Comparison of ENCODE assay signal across 10 cellular contexts in the genomic region with DNA sequence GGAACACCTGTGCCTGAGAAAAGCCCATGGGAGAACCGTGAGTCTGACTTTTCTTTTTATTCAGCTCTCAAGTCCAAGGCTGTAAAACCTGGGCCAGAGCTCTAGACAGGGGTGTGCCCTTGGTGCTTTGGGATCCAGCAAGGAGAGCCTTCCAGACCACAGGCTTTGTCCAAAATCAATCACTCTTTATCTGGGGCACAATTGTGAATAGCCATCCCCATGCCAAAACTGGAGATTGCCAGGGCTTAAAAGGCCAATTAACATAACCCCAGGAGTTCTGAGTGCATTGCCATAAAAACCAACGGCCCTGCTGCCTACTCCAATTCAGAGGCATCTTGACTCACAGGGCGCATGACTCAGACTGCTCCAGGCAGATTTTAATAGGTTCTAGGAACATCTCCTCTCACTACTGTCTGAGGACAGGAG.
DNase-seq lines count a peak whose midpoint lies in the region; ATAC-seq and TF ChIP-seq lines count a peak whose summit lies in the region.
"Had no signal": no experiment of that assay in that cellular context is flagged by ENCODE, and none has a peak within 500 bp of the region (broad histone marks: within the 10 kb centered on the region; RNA-seq: fewer than 3 reads in every experiment).

No MANE protein-coding gene starts in this region.

- H3K27ac Mint-ChIP-seq in progenitor cell of endocrine pancreas = no peak overlapping the region
- H3K27ac Mint-ChIP-seq: naive B cell had no signal

- ATAC-seq in left colon = peak; percentile 41

- no peak for TF ChIP-seq CTCF in progenitor cell of endocrine pancreas (IDR thresholded peaks at IDR 0.05; ENCODE audit: unreplicated experiment)

- no peaks in the 10 kb centered on the region for H3K36me3 Mint-ChIP-seq in progenitor cell of endocrine pancreas (ENCODE audit: insufficient read depth)
- H3K36me3 Mint-ChIP-seq: naive B cell had no signal

- no peaks in the 10 kb centered on the region for H3K9me3 Mint-ChIP-seq in progenitor cell of endocrine pancreas (ENCODE audit: low read depth)

- intact Hi-C loops in left colon (cut with DNase I, micrococcal nuclease) = no loop called here

- H3K4me1 Mint-ChIP-seq in progenitor cell of endocrine pancreas (ENCODE audit: low read depth) = peaks cover 2% of the 10 kb centered on the region
- H3K4me1 Mint-ChIP-seq: naive B cell had no signal

- no peak overlapping the region for H3K4me3 Mint-ChIP-seq in progenitor cell of endocrine pancreas (ENCODE audit: low read depth)

- peaks cover 10% of the 10 kb centered on the region for H3K27me3 Mint-ChIP-seq in progenitor cell of endocrine pancreas

- DNase-seq in DMS 273 treated with DMSO at 0.1 percent for 48 hours (lab: John Stamatoyannopoulos, UW) (peak; percentile 60), NCI-H1105 treated with DMSO at 0.1 percent for 48 hours (lab: John Stamatoyannopoulos, UW) (peak; percentile 34), anterior cingulate cortex (lab: John Stamatoyannopoulos, UW) (peak in 34 of 58 donors; percentile 3 to 68 (median 24)), left colon (no peak), NCI-H524 treated with DMSO at 0.1 percent for 48 hours (lab: John Stamatoyannopoulos, UW) (no peak), NCI-H2227 treated with DMSO at 0.1 percent for 48 hours (lab: John Stamatoyannopoulos, UW) (no peak), progenitor cell of endocrine pancreas (ENCODE audit: low spot score, unreplicated experiment) (no peak)
- DNase-seq in activated CD4-positive, CD25-positive, alpha-beta regulatory T cell treated with anti-CD3 and anti-CD28 coated beads, Interleukin-2, amount 50 U/mL, for 72 hours = no peak
- DNase-seq: H7, naive B cell had no signal

Comparison
In these comparisons a context has a peak if more than half of its experiments do, and no peak if none do; other contexts are left out.
1. DNase-seq: peak in DMS 273 treated with DMSO at 0.1 percent for 48 hours (single experiment), NCI-H1105 treated with DMSO at 0.1 percent for 48 hours (single experiment) and anterior cingulate cortex (34 of 58); none in left colon (0 of 2), activated CD4-positive, CD25-positive, alpha-beta regulatory T cell treated with anti-CD3 and anti-CD28 coated beads, Interleukin-2, amount 50 U/mL, for 72 hours (single experiment), NCI-H524 treated with DMSO at 0.1 percent for 48 hours (single experiment), NCI-H2227 treated with DMSO at 0.1 percent for 48 hours (single experiment) and progenitor cell of endocrine pancreas (single experiment).